22 cellular contexts compared by ENCODE assay signal in the genomic region with DNA sequence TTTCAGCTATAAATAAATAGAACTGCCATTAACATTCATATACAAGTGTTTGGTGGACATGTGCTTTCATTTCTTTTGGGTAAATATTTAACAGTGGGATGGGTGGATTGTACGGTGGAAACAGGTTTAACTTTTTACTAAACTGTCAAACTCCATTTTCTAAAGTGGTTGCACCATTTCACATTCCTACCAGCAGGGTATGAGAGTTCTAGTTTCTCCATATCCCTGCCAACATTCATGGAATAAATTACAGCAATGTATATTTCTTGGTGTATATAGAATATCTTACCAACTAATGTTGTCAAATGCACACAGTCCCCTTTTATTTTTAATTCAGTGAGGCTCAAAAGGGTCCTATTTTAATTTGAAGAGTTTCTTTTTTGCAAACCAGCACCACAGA.
A peak's percentile ranks its signal among the peaks of the same experiment; 100 is the strongest.
DNase-seq lines count a peak whose midpoint lies in the region; ATAC-seq and TF ChIP-seq lines count a peak whose summit lies in the region.
"Had no signal": no experiment of that assay in that cellular context is flagged by ENCODE, and none has a peak within 500 bp of the region (broad histone marks: within the 10 kb centered on the region; RNA-seq: fewer than 3 reads in every experiment).

No MANE protein-coding gene starts in this region.

- 100% methylated on average over 1 of the region's 1 CpG; no CpG with 5 or more reads in 1 of the 2 experiments for WGBS in endodermal cell (ENCODE audit: insufficient coverage in 1 of 2, insufficient read length in 1 of 2), 2 experiments

- H3K4me3 ChIP-seq in KMS-11 (IDR thresholded peaks at IDR 0.05; ENCODE audit: insufficient read depth, low read depth, low read length) (no peak overlapping the region), endodermal cell (ENCODE audit: low read length) (no peak overlapping the region)
- H3K4me3 ChIP-seq: BLaER1 treated with 17β-estradiol and CSF1 and Interleukin-3, amounts not matched to agents 10 nM and 100 nM; mucosa of descending colon; suprapubic skin had no signal

- DNase-seq in endodermal cell (no peak), osteocyte (ENCODE audit: extremely low spot score, unreplicated experiment) (no peak), hepatic stellate cell (ENCODE audit: low spot score) (no peak), NCI-H187 (lab: John Stamatoyannopoulos, UW) (no peak)
- DNase-seq: activated CD8-positive, alpha-beta T cell treated with anti-CD3 and anti-CD28 coated beads, Interleukin-2, amount 10 ng/mL, durations not matched to agents 7 days and 5 days; activated T-cell treated with anti-CD3 and anti-CD28 coated beads, Interleukin-2, amount 50 U/mL, for 72 hours; central memory CD4-positive, alpha-beta T cell; DMS79; left colon; mucosa of descending colon; NCI-H1436; NCI-H2227 treated with DMSO at 0.1 percent for 48 hours; occipital lobe; Right ventricle myocardium superior; stimulated activated CD4-positive, alpha-beta T cell treated with anti-CD3 and anti-CD28 coated beads, Interleukin-4, amount 100 ng/mL, for 1 hour had no signal

- H3K36me3 ChIP-seq in KMS-11 (ENCODE audit: insufficient read depth) (no peaks in the 10 kb centered on the region), endodermal cell (ENCODE audit: control insufficient read depth, insufficient read depth, low read length) (no peaks in the 10 kb centered on the region)
- H3K36me3 ChIP-seq: BLaER1 treated with 17β-estradiol and CSF1 and Interleukin-3, amounts not matched to agents 10 nM and 100 nM; suprapubic skin had no signal

- H3K9ac ChIP-seq in KMS-11 (no peak overlapping the region), endodermal cell (ENCODE audit: extremely low read depth, low read length, poor library complexity, severe bottlenecking) (no peak overlapping the region)
- H3K9ac ChIP-seq: BLaER1 treated with 17β-estradiol and CSF1 and Interleukin-3, amounts not matched to agents 10 nM and 100 nM had no signal

- no peak overlapping the region for H3K4me3 Mint-ChIP-seq in endodermal cell
- no peak overlapping the region for H3K4me3 Mint-ChIP-seq in osteocyte (ENCODE audit: unreplicated experiment)
- H3K4me3 Mint-ChIP-seq: activated CD8-positive, alpha-beta T cell treated with anti-CD3 and anti-CD28 coated beads, Interleukin-2, amount 10 ng/mL, durations not matched to agents 7 days and 5 days; activated naive CD8-positive, alpha-beta T cell; activated T-cell treated with anti-CD3 and anti-CD28 coated beads, Interleukin-2, amount 50 U/mL, for 72 hours; WTC11 had no signal

- no peaks in the 10 kb centered on the region for H3K4me1 ChIP-seq in KMS-11 (ENCODE audit: low read depth, poor library complexity, severe bottlenecking)
- H3K4me1 ChIP-seq in endodermal cell (ENCODE audit: control insufficient read depth, insufficient read depth, low read length) = peaks cover 1% of the 10 kb centered on the region
- H3K4me1 ChIP-seq: suprapubic skin had no signal

- peaks cover 28% of the 10 kb centered on the region for H3K9me3 Mint-ChIP-seq in endodermal cell
- peaks cover 9% of the 10 kb centered on the region for H3K9me3 Mint-ChIP-seq in osteocyte (ENCODE audit: unreplicated experiment)

- no peak overlapping the region for H2AFZ ChIP-seq in KMS-11 (ENCODE audit: low read depth)

- TF ChIP-seq CTCF in C4-2B (conservative IDR thresholded peaks at IDR 0.05) = peak; percentile 45
- 0 out of 2 replicates have a peak, but pooled peaks have one; percentile 18 for TF ChIP-seq CTCF in KMS-11 (conservative IDR thresholded peaks at IDR 0.05; ENCODE audit: low read depth, low read length)
- peak; percentile 64 for TF ChIP-seq CTCF in endodermal cell (conservative IDR thresholded peaks at IDR 0.05)
- peak; percentile 21 for TF ChIP-seq CTCF in osteocyte (IDR thresholded peaks at IDR 0.05)

- no peak overlapping the region for H3K4me2 ChIP-seq in KMS-11
- H3K4me2 ChIP-seq: BLaER1 treated with 17β-estradiol and CSF1 and Interleukin-3, amounts not matched to agents 10 nM and 100 nM had no signal

- H3K27me3 ChIP-seq in KMS-11 (ENCODE audit: insufficient read depth, low read depth) (no peaks in the 10 kb centered on the region), endodermal cell (ENCODE audit: control insufficient read depth, insufficient read depth, low read length, poor library complexity, severe bottlenecking) (no peaks in the 10 kb centered on the region)
- H3K27me3 ChIP-seq: BLaER1 treated with 17β-estradiol and CSF1 and Interleukin-3, amounts not matched to agents 10 nM and 100 nM had no signal

- no peaks in the 10 kb centered on the region for H4K20me1 ChIP-seq in KMS-11 (ENCODE audit: insufficient read depth)
- H4K20me1 ChIP-seq: BLaER1 treated with 17β-estradiol and CSF1 and Interleukin-3, amounts not matched to agents 10 nM and 100 nM had no signal

- H3K27ac Mint-ChIP-seq in endodermal cell (no peak overlapping the region), osteocyte (ENCODE audit: unreplicated experiment) (no peak overlapping the region)
- H3K27ac Mint-ChIP-seq: activated CD8-positive, alpha-beta T cell treated with anti-CD3 and anti-CD28 coated beads, Interleukin-2, amount 10 ng/mL, durations not matched to agents 7 days and 5 days; activated naive CD8-positive, alpha-beta T cell; activated T-cell treated with anti-CD3 and anti-CD28 coated beads, Interleukin-2, amount 50 U/mL, for 72 hours; WTC11 had no signal

- H3K36me3 Mint-ChIP-seq in endodermal cell (ENCODE audit: low read depth) (no peaks in the 10 kb centered on the region), osteocyte (ENCODE audit: unreplicated experiment) (no peaks in the 10 kb centered on the region)
- H3K36me3 Mint-ChIP-seq: activated naive CD8-positive, alpha-beta T cell had no signal

- H3K27me3 Mint-ChIP-seq in endodermal cell (ENCODE audit: insufficient read depth) (peaks cover 1% of the 10 kb centered on the region), osteocyte (ENCODE audit: unreplicated experiment) (peaks cover 37% of the 10 kb centered on the region)

- no peak overlapping the region for H3K27ac ChIP-seq in C4-2B
- H3K27ac ChIP-seq in KMS-11 = no peak overlapping the region
- H3K27ac ChIP-seq in endodermal cell (ENCODE audit: low read depth, low read length) = no peak overlapping the region
- H3K27ac ChIP-seq: BLaER1 treated with 17β-estradiol and CSF1 and Interleukin-3, amounts not matched to agents 10 nM and 100 nM; suprapubic skin had no signal

- peaks cover 20% of the 10 kb centered on the region for H3K9me3 ChIP-seq in endodermal cell (ENCODE audit: control insufficient read depth, low read length)
- H3K9me3 ChIP-seq: mucosa of descending colon had no signal

- no peaks in the 10 kb centered on the region for H3K4me1 Mint-ChIP-seq in endodermal cell
- no peaks in the 10 kb centered on the region for H3K4me1 Mint-ChIP-seq in osteocyte (ENCODE audit: unreplicated experiment)
- H3K4me1 Mint-ChIP-seq: WTC11 had no signal

- no peak for ATAC-seq in HG02588 (IDR thresholded peaks at IDR 0.05; ENCODE audit: unreplicated experiment)
- ATAC-seq: activated CD8-positive, alpha-beta T cell treated with anti-CD3 and anti-CD28 coated beads, Interleukin-2, amount 10 ng/mL, durations not matched to agents 7 days and 5 days; activated T-cell treated with anti-CD3 and anti-CD28 coated beads, Interleukin-2, amount 50 U/mL, for 72 hours; left colon; mucosa of descending colon; WTC11 had no signal

- H3K79me2 ChIP-seq in KMS-11 (ENCODE audit: insufficient read depth, low read depth) = no peaks in the 10 kb centered on the region
